Comparison of ENCODE assay signal across 19 cellular contexts in genomic region chr7:103547451-103548284, GRCh38.
DNase-seq lines count a peak whose midpoint lies in the region; ATAC-seq and TF ChIP-seq lines count a peak whose summit lies in the region.
"Had no signal": no experiment of that assay in that cellular context is flagged by ENCODE, and none has a peak within 500 bp of the region (broad histone marks: within the 10 kb centered on the region; RNA-seq: fewer than 3 reads in every experiment).

No MANE protein-coding gene starts in this region.

- DNase-seq in astrocyte of the hippocampus (ENCODE audit: low read depth, low spot score) = peak; percentile 41
- no peak for DNase-seq in thoracic aorta (ENCODE audit: low spot score)
- DNase-seq: Caco-2; CD4-positive, CD25-positive, alpha-beta regulatory T cell; DMS153; Kasumi-1; NCI-H1417 treated with DMSO at 0.1 percent for 48 hours; NCI-H1930; NCI-H2171; NCI-H774 had no signal

- H3K27me3 ChIP-seq in thoracic aorta (replicated peaks; ENCODE audit: insufficient read depth) = no peaks in the 10 kb centered on the region

- no peak overlapping the region for H3K4me3 ChIP-seq in thoracic aorta
- H3K4me3 ChIP-seq: GM23338 had no signal

- no peak for TF ChIP-seq CTCF in thoracic aorta (IDR thresholded peaks at IDR 0.05)

- ATAC-seq in GM18907 (IDR thresholded peaks at IDR 0.05; ENCODE audit: unreplicated experiment) = peak; percentile 53
- peak; percentile 47 for ATAC-seq in HG03354 (IDR thresholded peaks at IDR 0.05; ENCODE audit: poor library complexity, severe bottlenecking, unreplicated experiment)
- peak; percentile 61 for ATAC-seq in thoracic aorta (ENCODE audit: insufficient number of reproducible peaks, low FRiP score, low read depth)
- no peak for ATAC-seq in HG02763 (IDR thresholded peaks at IDR 0.05; ENCODE audit: unreplicated experiment)
- no peak for ATAC-seq in GM21447 (IDR thresholded peaks at IDR 0.05; ENCODE audit: unreplicated experiment)
- ATAC-seq in HG02623 (IDR thresholded peaks at IDR 0.05; ENCODE audit: unreplicated experiment) = no peak
- ATAC-seq: GM23338, HCT116, HepG2, Panc1 had no signal

- H3K9me3 ChIP-seq in thoracic aorta = no peaks in the 10 kb centered on the region
- H3K9me3 ChIP-seq: Caco-2 had no signal

- no peaks in the 10 kb centered on the region for H3K36me3 ChIP-seq in thoracic aorta

- H3K27ac ChIP-seq in thoracic aorta = no peak overlapping the region

- peaks cover 0 to 7% of the 10 kb centered on the region in 2 donors for H3K4me1 ChIP-seq in thoracic aorta (ENCODE audit: control insufficient read depth in 1 of 2, low read depth in 2 of 2)
- H3K4me1 ChIP-seq: Caco-2 had no signal

Comparison
In these comparisons a context has a peak if more than half of its experiments do, and no peak if none do; other contexts are left out.
1. ATAC-seq: peak in GM18907 (single experiment), HG03354 (single experiment) and thoracic aorta (single experiment); none in HG02763 (single experiment), GM21447 (single experiment) and HG02623 (single experiment).